ENCODE assay signal across 9 cellular contexts in the genomic region with DNA sequence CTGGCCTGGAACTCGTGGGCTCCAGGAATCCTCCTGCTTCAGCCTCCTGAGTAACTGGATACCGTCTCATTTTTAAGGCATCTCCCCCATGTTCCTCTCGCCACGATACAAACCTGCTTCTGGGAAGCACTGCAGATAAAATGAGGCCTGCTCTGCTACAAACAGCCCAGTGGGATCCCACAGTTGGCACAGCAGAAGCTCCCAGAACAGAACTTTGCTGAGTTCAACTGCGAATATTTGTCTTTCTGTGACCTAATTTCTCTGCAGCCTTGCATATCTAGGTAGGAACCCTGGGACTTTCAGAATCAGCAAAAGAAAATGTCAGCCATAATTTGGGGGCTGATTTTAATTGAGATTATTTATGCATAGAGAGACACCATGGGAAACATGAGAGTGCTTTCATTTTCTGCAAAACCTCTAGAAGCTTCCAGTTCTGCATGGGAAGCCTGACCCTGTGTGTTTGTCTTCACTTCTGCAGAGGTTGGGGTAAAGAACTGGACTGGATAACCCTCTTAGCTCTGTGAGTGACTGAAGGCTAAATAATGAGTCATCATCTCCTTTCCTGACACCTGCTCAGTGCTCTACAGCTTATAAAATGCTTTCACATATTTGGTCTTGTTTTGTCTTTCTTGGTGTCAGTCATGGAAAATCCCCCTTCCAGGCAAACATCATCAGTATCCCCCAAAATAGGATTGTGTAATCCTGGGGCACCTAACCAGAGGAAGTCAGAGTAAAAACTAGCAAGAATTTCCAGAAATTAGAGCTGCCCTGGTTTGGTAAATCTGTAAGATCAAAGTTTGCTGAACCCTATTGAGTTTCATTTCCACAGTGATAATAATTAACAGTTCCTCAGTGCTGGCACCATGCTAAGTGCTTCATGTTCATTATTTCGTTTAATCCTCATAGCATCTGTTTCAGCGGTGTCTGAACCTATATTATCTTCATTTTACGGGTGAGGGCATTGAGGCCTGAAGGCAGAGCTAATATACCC.
DNase-seq lines count a peak whose midpoint lies in the region; ATAC-seq and TF ChIP-seq lines count a peak whose summit lies in the region.
"Had no signal": no experiment of that assay in that cellular context is flagged by ENCODE, and none has a peak within 500 bp of the region (broad histone marks: within the 10 kb centered on the region; RNA-seq: fewer than 3 reads in every experiment).

No MANE protein-coding gene starts in this region.

- H3K36me3 ChIP-seq in mucosa of descending colon (ENCODE audit: low read depth) (no peaks in the 10 kb centered on the region), H7 (replicated peaks; ENCODE audit: control insufficient read depth, insufficient read depth, low read length) (no peaks in the 10 kb centered on the region), uterus (no peaks in the 10 kb centered on the region)

- H3K27ac Mint-ChIP-seq in activated CD4-positive, alpha-beta T cell treated with anti-CD3 and anti-CD28 coated beads, Interleukin-2, amount 10 ng/mL, durations not matched to agents 24 days and 14 days, result no peak overlapping the region

- H3K27me3 ChIP-seq in H7 (ENCODE audit: control insufficient read depth, insufficient read depth, low read length) (no peaks in the 10 kb centered on the region), uterus (no peaks in the 10 kb centered on the region)

- H3K27ac ChIP-seq in uterus, result no peak overlapping the region

- H3K9me3 ChIP-seq in mucosa of descending colon, result no peaks in the 10 kb centered on the region
- H3K9me3 ChIP-seq in uterus, result no peaks in the 10 kb centered on the region

- no peak overlapping the region for H3K4me3 ChIP-seq in mucosa of descending colon
- no peak overlapping the region for H3K4me3 ChIP-seq in H7 (ENCODE audit: insufficient read depth, low read depth, low read length)
- no peak overlapping the region for H3K4me3 ChIP-seq in uterus

- H3K9me3 Mint-ChIP-seq in activated CD4-positive, alpha-beta T cell treated with anti-CD3 and anti-CD28 coated beads, Interleukin-2, amount 10 ng/mL, durations not matched to agents 24 days and 14 days, result no peaks in the 10 kb centered on the region

- no peaks in the 10 kb centered on the region for H3K4me1 ChIP-seq in mucosa of descending colon (ENCODE audit: low read depth)
- no peaks in the 10 kb centered on the region for H3K4me1 ChIP-seq in uterus

- intact Hi-C loops in mucosa of descending colon (cut with DNase I, micrococcal nuclease) (no loop called here), uterus (cut with DNase I; ENCODE audit: low total_unique reads) (no loop called here)
- intact Hi-C loops in activated CD4-positive, alpha-beta T cell treated with anti-CD3 and anti-CD28 coated beads, Interleukin-2, amount 10 ng/mL, durations not matched to agents 24 days and 14 days (cut with micrococcal nuclease), result no loop called here

- H3K27me3 Mint-ChIP-seq in activated CD4-positive, alpha-beta T cell treated with anti-CD3 and anti-CD28 coated beads, Interleukin-2, amount 10 ng/mL, durations not matched to agents 24 days and 14 days, result no peaks in the 10 kb centered on the region

- H3K36me3 Mint-ChIP-seq in activated CD4-positive, alpha-beta T cell treated with anti-CD3 and anti-CD28 coated beads, Interleukin-2, amount 10 ng/mL, durations not matched to agents 24 days and 14 days (ENCODE audit: low read depth), result no peaks in the 10 kb centered on the region

- TF ChIP-seq POLR2A in uterus (IDR thresholded peaks at IDR 0.05), result no peak

- DNase-seq in mucosa of descending colon (no peak), H7 (no peak), NCI-H1930 (lab: John Stamatoyannopoulos, UW) (no peak), uterus (no peak)
- DNase-seq in activated CD4-positive, alpha-beta T cell treated with anti-CD3 and anti-CD28 coated beads, Interleukin-2, amount 10 ng/mL, durations not matched to agents 24 days and 14 days, result no peak
- DNase-seq: NCI-H1694 treated with DMSO at 0.1 percent for 48 hours had no signal

- TF ChIP-seq CTCF in mucosa of descending colon (IDR thresholded peaks at IDR 0.05) (no peak), uterus (IDR thresholded peaks at IDR 0.05) (no peak)

- no peaks in the 10 kb centered on the region for H3K4me1 Mint-ChIP-seq in activated CD4-positive, alpha-beta T cell treated with anti-CD3 and anti-CD28 coated beads, Interleukin-2, amount 10 ng/mL, durations not matched to agents 24 days and 14 days

- ATAC-seq in GM19035 (IDR thresholded peaks at IDR 0.05; ENCODE audit: unreplicated experiment) (peak; percentile 67), HG02588 (IDR thresholded peaks at IDR 0.05; ENCODE audit: unreplicated experiment) (peak; percentile 97), HG03457 (IDR thresholded peaks at IDR 0.05; ENCODE audit: unreplicated experiment) (peak; percentile 96), mucosa of descending colon (peak; percentile 88)

- H3K4me3 Mint-ChIP-seq in activated CD4-positive, alpha-beta T cell treated with anti-CD3 and anti-CD28 coated beads, Interleukin-2, amount 10 ng/mL, durations not matched to agents 24 days and 14 days, result no peak overlapping the region
